8 cellular contexts compared by ENCODE assay signal in genomic region chr6:111642463-111643158, GRCh38. TPM values are rescaled to one million over a fixed set of nuclear protein-coding genes. Genes with fewer than 3 reads are reported as not detected.
DNase-seq lines count a peak whose midpoint lies in the region; FAIRE-seq and TF ChIP-seq lines count a peak whose summit lies in the region.

No MANE protein-coding gene starts in this region.

- no TSS peak for BruUV-seq in endothelial cell of umbilical vein (replicated peaks; lab: Mats Ljungman, UMichigan)

- H3K36me3 ChIP-seq in endothelial cell of umbilical vein (ENCODE audit: control insufficient read depth in 2 of 2, extremely low read depth in 1 of 2, insufficient read depth in 2 of 2, low read length in 2 of 2) (no peaks in the 10 kb centered on the region), MG63 (no peaks in the 10 kb centered on the region)

- H3K9me1 ChIP-seq in endothelial cell of umbilical vein (replicated peaks; ENCODE audit: control insufficient read depth, extremely low read depth, insufficient read depth, low read length) = no peaks in the 10 kb centered on the region

- no peak overlapping the region for H3K9ac ChIP-seq in endothelial cell of umbilical vein (replicated peaks; ENCODE audit: extremely low read depth, insufficient read depth, low read length)

- H3K27me3 ChIP-seq in endothelial cell of umbilical vein (ENCODE audit: control insufficient read depth in 2 of 2, insufficient read depth in 2 of 2, low read length in 2 of 2) (no peaks in the 10 kb centered on the region), MG63 (no peaks in the 10 kb centered on the region)

- FAIRE-seq in endothelial cell of umbilical vein (lab: Jason Lieb, UNC) = peak; percentile 77

- H3K27ac ChIP-seq in endothelial cell of umbilical vein (ENCODE audit: insufficient read depth, low read depth, low read length) = no peak overlapping the region

- H3K4me2 ChIP-seq in endothelial cell of umbilical vein (ENCODE audit: insufficient read depth, low read length) = no peak overlapping the region

- CTCF ChIA-PET in endothelial cell of umbilical vein (lab: Charles Lee) = interaction anchor here (0.6 to 3.3 kb wide), 31 partner anchors 10 to 631 kb away, joined by 3 to 23 read pairs (median 4); partner anchors contain the start of gene TRAF3IP2

- DNase-seq in AG09309 (ENCODE audit: low read depth) (no peak), HuH-7 (ENCODE audit: low spot score) (peak; percentile 62), SKM-1 (lab: John Stamatoyannopoulos, UW; ENCODE audit: unreplicated experiment) (peak; percentile 39), endothelial cell of umbilical vein (ENCODE audit: low read depth, low spot score) (peak; percentile 79), midbrain (lab: John Stamatoyannopoulos, UW) (peak; percentile 58), MG63 (no peak)
- no peak for DNase-seq in activated CD8-positive, alpha-beta memory T cell treated with anti-CD3 and anti-CD28 coated beads, Interleukin-2, amount 50 U/mL, for 4 hours

- H4K20me1 ChIP-seq in endothelial cell of umbilical vein (replicated peaks; ENCODE audit: control insufficient read depth, extremely low read depth, insufficient read depth, low read length) = no peaks in the 10 kb centered on the region

- no peaks in the 10 kb centered on the region for H3K9me3 ChIP-seq in endothelial cell of umbilical vein (replicated peaks; ENCODE audit: control insufficient read depth, insufficient read depth, low read length)
- H3K9me3 ChIP-seq in MG63 = no peaks in the 10 kb centered on the region

- peak overlapping the region; percentile 28 for H2AFZ ChIP-seq in endothelial cell of umbilical vein (ENCODE audit: low read depth, low read length)

- TF ChIP-seq CTCF in AG09309 (IDR thresholded peaks at IDR 0.05; ENCODE audit: control insufficient read depth, insufficient read depth, low read depth, low read length, missing control alignments) = peak; percentile 84
- TF ChIP-seq CTCF in GM12875 (IDR thresholded peaks at IDR 0.05; ENCODE audit: borderline replicate concordance, insufficient read depth, low read depth, low read length) = peak; percentile 51; the same call in 1 of the 2 replicates
- TF ChIP-seq CTCF in endothelial cell of umbilical vein (IDR thresholded peaks at IDR 0.05; ENCODE audit: extremely low read depth in 1 of 2, insufficient read depth in 1 of 2, low read depth in 1 of 2, low read length in 2 of 2) = peak; percentile 63 to 67

- no peaks in the 10 kb centered on the region for H3K4me1 ChIP-seq in endothelial cell of umbilical vein (ENCODE audit: control insufficient read depth, extremely low read depth, insufficient read depth, low read length)

- no peak overlapping the region for H3K4me3 ChIP-seq in AG09309 (ENCODE audit: control insufficient read depth, low read depth, low read length)
- H3K4me3 ChIP-seq in GM12875 (ENCODE audit: low read depth, low read length) = no peak overlapping the region
- no peak overlapping the region for H3K4me3 ChIP-seq in endothelial cell of umbilical vein (replicated peaks in 1 of 3; ENCODE audit: insufficient read depth in 1 of 3, low read depth in 1 of 3, low read length in 3 of 3)
- H3K4me3 ChIP-seq in MG63 = no peak overlapping the region

- intact Hi-C loops in endothelial cell of umbilical vein (cut with micrococcal nuclease) = loop anchor here (1.0 kb wide), 4 partner anchors 37 to 383 kb away; partner anchors contain the start of gene TRAF3IP2

- TF ChIP-seq POLR2A in endothelial cell of umbilical vein (IDR thresholded peaks at IDR 0.05; ENCODE audit: low read depth, low read length) = no peak

- POLR2A ChIA-PET in endothelial cell of umbilical vein (lab: Charles Lee) = interaction anchor here (0.7 kb wide), 1 partner anchor 583 kb away, joined by 4 read pairs; no protein-coding TSS in a partner anchor

- dilution Hi-C loops in endothelial cell of umbilical vein (cut with MboI; ENCODE audit: extremely low pct_ligation_motif_present, low sequenced_read_pairs) = no loop called here

- H3K79me2 ChIP-seq in endothelial cell of umbilical vein (ENCODE audit: control insufficient read depth, insufficient read depth, low read length) = no peaks in the 10 kb centered on the region

TF ChIP-seq in endothelial cell of umbilical vein, 7 proteins besides CTCF, POLR2A, EP300 and RAD21:
- TF ChIP-seq MYC (IDR thresholded peaks at IDR 0.05; ENCODE audit: low read depth, low read length) (no peak), FOS (IDR thresholded peaks at IDR 0.05; ENCODE audit: borderline replicate concordance, insufficient read depth, low read length) (no peak), MAX (IDR thresholded peaks at IDR 0.05; ENCODE audit: insufficient read depth, insufficient read length) (no peak), JUN (IDR thresholded peaks at IDR 0.05; ENCODE audit: borderline replicate concordance, insufficient read depth, insufficient read length, low read depth) (no peak), EZH2 (IDR thresholded peaks at IDR 0.05; ENCODE audit: borderline replicate concordance, low read depth, low read length, severe bottlenecking) (no peak), GATA2 (IDR thresholded peaks at IDR 0.05; ENCODE audit: insufficient read depth, insufficient read length, low read depth, low read length) (no peak), POLR2AphosphoS5 (IDR thresholded peaks at IDR 0.05; ENCODE audit: insufficient read depth, low read depth, low read length) (no peak)

RNA-seq across cellular contexts. Expression of gene TRAF3IP2, which starts 36.9 kb away (rescaled TPM):
- total RNA-seq in endothelial cell of umbilical vein = 16.5 and 19.2 TPM in 2 replicates
- polyA plus RNA-seq in endothelial cell of umbilical vein = 17.1 and 18.1 TPM in 2 replicates
- polyA plus RNA-seq in endothelial cell of umbilical vein (2011; cell fraction: cytosol; rRNA removed) = 21.0 and 24.8 TPM in 2 replicates
- polyA plus RNA-seq in endothelial cell of umbilical vein (2011; cell fraction: nucleus; rRNA removed) = 12.4 and 13.2 TPM in 2 replicates
- 12.8 and 16.4 TPM in 2 replicates for polyA plus RNA-seq in endothelial cell of umbilical vein (2012)
- polyA minus RNA-seq in endothelial cell of umbilical vein = 17.3 and 17.8 TPM in 2 replicates
- 13.4 TPM for polyA minus RNA-seq in endothelial cell of umbilical vein (2011; cell fraction: cytosol; rRNA and poly(A)+ RNA removed)
- polyA minus RNA-seq in endothelial cell of umbilical vein (2011; cell fraction: nucleus; rRNA and poly(A)+ RNA removed) = 6.3 and 8.6 TPM in 2 replicates
- total RNA-seq in MG63 (2014; rRNA removed; shearing (Covaris generic); ENCODE audit: low replicate concordance) = 12.6 and 20.3 TPM in 2 replicates

Comparison
In these comparisons a context has a peak if more than half of its experiments do, and no peak if none do; other contexts are left out.
1. DNase-seq: peak in HuH-7 (single experiment), SKM-1 (single experiment), endothelial cell of umbilical vein (single experiment) and midbrain (single experiment); none in AG09309 (single experiment), MG63 (single experiment) and activated CD8-positive, alpha-beta memory T cell treated with anti-CD3 and anti-CD28 coated beads, Interleukin-2, amount 50 U/mL, for 4 hours (single experiment).
2. Peak in every context shown above with its lines, with median percentiles within 50 percentile points of each other: CTCF ChIP-seq.